Comparison of ENCODE assay signal across 17 cellular contexts in the genomic region with DNA sequence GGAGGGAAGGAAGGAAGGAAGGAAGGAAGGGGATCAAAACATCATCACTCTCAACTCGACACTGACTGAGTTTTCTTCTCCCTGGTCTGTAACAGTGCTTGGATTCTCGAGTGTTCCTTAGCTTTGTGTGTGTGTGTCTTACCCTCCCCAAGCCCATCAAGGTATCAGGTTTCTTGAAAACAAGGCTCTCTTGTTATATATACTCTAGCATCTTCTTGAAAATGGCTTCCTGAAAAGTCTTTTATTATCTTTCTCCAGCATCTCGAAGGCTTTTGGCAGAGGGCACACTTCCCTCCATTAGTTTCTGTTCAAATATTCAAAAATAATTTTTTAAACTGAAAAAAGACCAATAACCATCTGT. TPM values are rescaled to one million over a fixed set of nuclear protein-coding genes. Genes with fewer than 3 reads are reported as not detected.
DNase-seq lines count a peak whose midpoint lies in the region; ATAC-seq and TF ChIP-seq lines count a peak whose summit lies in the region.
"Had no signal": no experiment of that assay in that cellular context is flagged by ENCODE, and none has a peak within 500 bp of the region (broad histone marks: within the 10 kb centered on the region; RNA-seq: fewer than 3 reads in every experiment).

No MANE protein-coding gene starts in this region.

- peaks cover 13% of the 10 kb centered on the region for H3K4me1 Mint-ChIP-seq in GM23338
- H3K4me1 Mint-ChIP-seq in natural killer cell treated with Interleukin-12 subunit alpha and Interleukin-12 subunit beta and Interleukin-15 and Interleukin-18, amount 100 ng/mL, for 72 hours (ENCODE audit: low read depth in 2 of 2): peaks cover 30 to 52% of the 10 kb centered on the region in 2 donors

- peaks cover 14% of the 10 kb centered on the region for H3K27me3 Mint-ChIP-seq in GM23338 (ENCODE audit: insufficient read depth, low read depth, poor library complexity)
- H3K27me3 Mint-ChIP-seq in natural killer cell treated with Interleukin-12 subunit alpha and Interleukin-12 subunit beta and Interleukin-15 and Interleukin-18, amount 100 ng/mL, for 72 hours: peaks cover 16 to 18% of the 10 kb centered on the region in 2 donors

- no peaks in the 10 kb centered on the region for H3K36me3 Mint-ChIP-seq in GM23338 (ENCODE audit: low read depth)
- H3K36me3 Mint-ChIP-seq in natural killer cell treated with Interleukin-12 subunit alpha and Interleukin-12 subunit beta and Interleukin-15 and Interleukin-18, amount 100 ng/mL, for 72 hours: no peaks in the 10 kb centered on the region
- H3K36me3 Mint-ChIP-seq: activated naive CD8-positive, alpha-beta T cell treated with anti-CD3 and anti-CD28 coated beads for 36 hours had no signal

- H3K27ac ChIP-seq in GM23338 (ENCODE audit: low read depth) (no peak overlapping the region), OCI-LY7 (ENCODE audit: low read depth, low read length, poor library complexity, severe bottlenecking) (no peak overlapping the region)
- H3K27ac ChIP-seq: SK-N-MC, stomach had no signal

- H3K27me3 ChIP-seq in GM23338 (ENCODE audit: insufficient read depth): no peaks in the 10 kb centered on the region

- no peaks in the 10 kb centered on the region; the same call in 1 of the 2 replicates for H3F3A ChIP-seq in GM23338 (replicated peaks; ENCODE audit: low read depth)

- no peaks in the 10 kb centered on the region for H4K20me1 ChIP-seq in GM23338 (replicated peaks; ENCODE audit: insufficient read depth)
- no peaks in the 10 kb centered on the region for H4K20me1 ChIP-seq in OCI-LY7 (ENCODE audit: insufficient read depth, low read length)

- peaks cover 11% of the 10 kb centered on the region for H3K4me1 ChIP-seq in GM23338 (ENCODE audit: insufficient read depth)
- H3K4me1 ChIP-seq in OCI-LY7 (ENCODE audit: insufficient read depth, low read length, poor library complexity, severe bottlenecking): peaks cover 8% of the 10 kb centered on the region

- H3K79me2 ChIP-seq in GM23338 (replicated peaks; ENCODE audit: insufficient read depth) (no peaks in the 10 kb centered on the region), OCI-LY7 (ENCODE audit: insufficient read depth, low read depth, low read length) (no peaks in the 10 kb centered on the region)

- H3K9me3 ChIP-seq in OCI-LY7 (ENCODE audit: low read length): no peaks in the 10 kb centered on the region
- H3K9me3 ChIP-seq: stomach had no signal

- BruUV-seq in OCI-LY7 (replicated peaks; lab: Mats Ljungman, UMichigan): no TSS peak

- no peaks in the 10 kb centered on the region for H3K9me3 Mint-ChIP-seq in GM23338
- H3K9me3 Mint-ChIP-seq in natural killer cell treated with Interleukin-12 subunit alpha and Interleukin-12 subunit beta and Interleukin-15 and Interleukin-18, amount 100 ng/mL, for 72 hours: no peaks in the 10 kb centered on the region
- H3K9me3 Mint-ChIP-seq: activated naive CD8-positive, alpha-beta T cell treated with anti-CD3 and anti-CD28 coated beads for 36 hours; CD4-positive, alpha-beta T cell had no signal

- H2AFZ ChIP-seq in GM23338 (no peak overlapping the region), OCI-LY7 (ENCODE audit: low read length) (peak overlapping the region; percentile 27; the same call in 1 of the 2 replicates)

- H3K4me3 ChIP-seq in GM23338 (no peak overlapping the region), OCI-LY7 (ENCODE audit: low read depth, low read length, poor library complexity, severe bottlenecking) (no peak overlapping the region), cardiac fibroblast (replicated peaks in 1 of 2; ENCODE audit: low read depth in 2 of 2, low read length in 2 of 2) (no peak overlapping the region)
- H3K4me3 ChIP-seq: SK-N-MC, stomach had no signal

- POLR2A ChIA-PET in OCI-LY7 (lab: Charles Lee): interaction anchor here (0.6 kb wide), 1 partner anchor 307 kb away, joined by 3 read pairs; no protein-coding TSS in a partner anchor

- no peak for TF ChIP-seq CTCF in GM23338 (conservative IDR thresholded peaks at IDR 0.05; ENCODE audit: low read depth in 2 of 2)
- TF ChIP-seq CTCF in OCI-LY7 (conservative IDR thresholded peaks at IDR 0.05; ENCODE audit: low read length): no peak
- no peak for TF ChIP-seq CTCF in cardiac fibroblast (IDR thresholded peaks at IDR 0.05; ENCODE audit: low read depth, low read length)
- no peak for TF ChIP-seq CTCF in GM10266 (IDR thresholded peaks at IDR 0.05; ENCODE audit: control insufficient read depth, insufficient read depth, low read depth, missing control alignments)

- DNase-seq in GM23338 (ENCODE audit: low spot score): peak; percentile 47
- no peak for DNase-seq in OCI-LY7 (ENCODE audit: low spot score)
- peak; percentile 62 to 87 for DNase-seq in cardiac fibroblast (ENCODE audit: low read depth in 2 of 2)
- DNase-seq in natural killer cell treated with Interleukin-12 subunit alpha and Interleukin-12 subunit beta and Interleukin-15 and Interleukin-18, amount 100 ng/mL, for 72 hours (ENCODE audit: low spot score): no peak
- no peak for DNase-seq in AML-193 (lab: John Stamatoyannopoulos, UW)
- no peak for DNase-seq in NAMALWA (ENCODE audit: low spot score)
- DNase-seq in GM10266 (ENCODE audit: extremely low spot score): no peak
- DNase-seq in activated CD4-positive, CD25-positive, alpha-beta regulatory T cell (lab: John Stamatoyannopoulos, UW): no peak
- DNase-seq: activated naive CD8-positive, alpha-beta T cell treated with anti-CD3 and anti-CD28 coated beads for 36 hours; CD4-positive, alpha-beta T cell; cerebellar nuclear complex; NCI-H2029 treated with DMSO at 0.1 percent for 48 hours; NCI-H82; stomach had no signal

- H3K4me2 ChIP-seq in GM23338 (no peak overlapping the region), OCI-LY7 (ENCODE audit: low read length) (no peak overlapping the region)

- intact Hi-C loops in OCI-LY7 (cut with micrococcal nuclease; ENCODE audit: unreplicated experiment): no loop called here

- ATAC-seq in GM23338: peak; percentile 14; the same call in 1 of the 3 replicates
- no peak for ATAC-seq in natural killer cell treated with Interleukin-12 subunit alpha and Interleukin-12 subunit beta and Interleukin-15 and Interleukin-18, amount 100 ng/mL, for 72 hours

- H3K9me2 ChIP-seq in GM23338 (ENCODE audit: insufficient read depth) (no peaks in the 10 kb centered on the region), OCI-LY7 (ENCODE audit: insufficient read depth, low read length) (no peaks in the 10 kb centered on the region)

- H3K27ac Mint-ChIP-seq in GM23338: no peak overlapping the region
- H3K27ac Mint-ChIP-seq in natural killer cell treated with Interleukin-12 subunit alpha and Interleukin-12 subunit beta and Interleukin-15 and Interleukin-18, amount 100 ng/mL, for 72 hours: peak overlapping the region; percentile 17 to 33
- H3K27ac Mint-ChIP-seq: CD4-positive, alpha-beta T cell had no signal

- CTCF ChIA-PET in OCI-LY7 (lab: Charles Lee; ENCODE audit: unreplicated experiment): interaction anchor here (1.0 kb wide), 1 partner anchor 52 kb away, joined by 3 read pairs; no protein-coding TSS in a partner anchor

- H3K36me3 ChIP-seq in GM23338 (ENCODE audit: insufficient read depth) (no peaks in the 10 kb centered on the region), OCI-LY7 (ENCODE audit: insufficient read depth, low read length) (no peaks in the 10 kb centered on the region)

- no peak overlapping the region for H3K4me3 Mint-ChIP-seq in GM23338
- no peak overlapping the region for H3K4me3 Mint-ChIP-seq in natural killer cell treated with Interleukin-12 subunit alpha and Interleukin-12 subunit beta and Interleukin-15 and Interleukin-18, amount 100 ng/mL, for 72 hours
- H3K4me3 Mint-ChIP-seq: activated naive CD8-positive, alpha-beta T cell treated with anti-CD3 and anti-CD28 coated beads for 36 hours; CD4-positive, alpha-beta T cell had no signal

TF ChIP-seq in GM23338, 12 proteins besides CTCF, POLR2A, EP300 and RAD21 (continues in another document):
- TF ChIP-seq EZH2phosphoT487 (IDR thresholded peaks at IDR 0.05; ENCODE audit: unreplicated experiment) (no peak), JUNB (IDR thresholded peaks at IDR 0.05; ENCODE audit: unreplicated experiment) (no peak)

RNA-seq across cellular contexts. Expression of gene SERPINE1, which starts 13.4 kb away (rescaled TPM):
- total RNA-seq in GM23338 (2014; rRNA removed; shearing (Covaris generic)): 0.97 and 2.0 TPM in 2 replicates
- 0.63 and 1.2 TPM in 2 replicates for polyA plus RNA-seq in GM23338 (2016; fragmentation: Nextera tagmentation; extraction: Ambion mirVana)
- not detected in 2 replicates for total RNA-seq in OCI-LY7 (2014; rRNA removed; shearing (Covaris generic))
- total RNA-seq in OCI-LY7 (2022): 0.30 and 0.42 TPM in 2 replicates
- total RNA-seq in natural killer cell treated with Interleukin-12 subunit alpha and Interleukin-12 subunit beta and Interleukin-15 and Interleukin-18, amount 100 ng/mL, for 72 hours: not detected

RNA-seq across cellular contexts. Expression of gene AP1S1, which starts 14.0 kb away (rescaled TPM):
- total RNA-seq in GM23338 (2014; rRNA removed; shearing (Covaris generic)): 60.6 and 62.9 TPM in 2 replicates
- 11.5 and 12.2 TPM in 2 replicates for polyA plus RNA-seq in GM23338 (2016; fragmentation: Nextera tagmentation; extraction: Ambion mirVana)
- total RNA-seq in OCI-LY7 (2014; rRNA removed; shearing (Covaris generic)): 57.9 and 88.0 TPM in 2 replicates
- total RNA-seq in OCI-LY7 (2022): 58.3 and 67.3 TPM in 2 replicates
- 10 to 100 TPM; 30.9 to 39.4 TPM for total RNA-seq in natural killer cell treated with Interleukin-12 subunit alpha and Interleukin-12 subunit beta and Interleukin-15 and Interleukin-18, amount 100 ng/mL, for 72 hours

RNA-seq across cellular contexts. Expression of gene VGF, which starts 25.1 kb away (rescaled TPM):
- total RNA-seq in GM23338 (2014; rRNA removed; shearing (Covaris generic)): 3.3 and 4.4 TPM in 2 replicates
- polyA plus RNA-seq in GM23338 (2016; fragmentation: Nextera tagmentation; extraction: Ambion mirVana): 2.6 and 3.0 TPM in 2 replicates
- not detected in 2 replicates for total RNA-seq in OCI-LY7 (2014; rRNA removed; shearing (Covaris generic))
- total RNA-seq in OCI-LY7 (2022): 1.5 TPM in 2 replicates
- under 1 TPM in 1 of 2 donors, not detected in 1; 0.31 TPM for total RNA-seq in natural killer cell treated with Interleukin-12 subunit alpha and Interleukin-12 subunit beta and Interleukin-15 and Interleukin-18, amount 100 ng/mL, for 72 hours
- total RNA-seq: activated naive CD8-positive, alpha-beta T cell treated with anti-CD3 and anti-CD28 coated beads for 36 hours; CD4-positive, alpha-beta T cell; lung microvascular endothelial cell had no signal

RNA-seq across cellular contexts. Expression of gene NAT16, which starts 39.8 kb away (rescaled TPM):
- 0.21 TPM in 1 of 2 replicates, not detected in the other for total RNA-seq in GM23338 (2014; rRNA removed; shearing (Covaris generic))
- 0.31 and 0.57 TPM in 2 replicates for polyA plus RNA-seq in GM23338 (2016; fragmentation: Nextera tagmentation; extraction: Ambion mirVana)
- total RNA-seq in OCI-LY7 (2014; rRNA removed; shearing (Covaris generic)): 0.22 TPM in 1 of 2 replicates, not detected in the other
- not detected in 2 replicates for total RNA-seq in OCI-LY7 (2022)
- total RNA-seq in natural killer cell treated with Interleukin-12 subunit alpha and Interleukin-12 subunit beta and Interleukin-15 and Interleukin-18, amount 100 ng/mL, for 72 hours: not detected
- total RNA-seq: activated naive CD8-positive, alpha-beta T cell treated with anti-CD3 and anti-CD28 coated beads for 36 hours; CD4-positive, alpha-beta T cell; lung microvascular endothelial cell; stomach had no signal
- polyA plus RNA-seq: esophagus had no signal

RNA-seq across cellular contexts. Expression of gene TRIM56, which starts 55.0 kb away (rescaled TPM):
- total RNA-seq in GM23338 (2014; rRNA removed; shearing (Covaris generic)): 12.9 and 15.7 TPM in 2 replicates
- polyA plus RNA-seq in GM23338 (2016; fragmentation: Nextera tagmentation; extraction: Ambion mirVana): 8.7 and 10.0 TPM in 2 replicates
- total RNA-seq in OCI-LY7 (2014; rRNA removed; shearing (Covaris generic)): 15.6 and 16.7 TPM in 2 replicates
- 47.3 and 51.9 TPM in 2 replicates for total RNA-seq in OCI-LY7 (2022)
- 10 to 100 TPM; 54.8 to 73.7 TPM for total RNA-seq in natural killer cell treated with Interleukin-12 subunit alpha and Interleukin-12 subunit beta and Interleukin-15 and Interleukin-18, amount 100 ng/mL, for 72 hours

Comparison
In these comparisons a context has a peak if more than half of its experiments do, and no peak if none do; other contexts are left out.
1. DNase-seq: peak in GM23338 (single experiment) and cardiac fibroblast (2 of 2); none in OCI-LY7 (single experiment), natural killer cell treated with Interleukin-12 subunit alpha and Interleukin-12 subunit beta and Interleukin-15 and Interleukin-18, amount 100 ng/mL, for 72 hours (single experiment), AML-193 (0 of 2), NAMALWA (single experiment), GM10266 (single experiment) and activated CD4-positive, CD25-positive, alpha-beta regulatory T cell (0 of 4).